In the genomic region with DNA sequence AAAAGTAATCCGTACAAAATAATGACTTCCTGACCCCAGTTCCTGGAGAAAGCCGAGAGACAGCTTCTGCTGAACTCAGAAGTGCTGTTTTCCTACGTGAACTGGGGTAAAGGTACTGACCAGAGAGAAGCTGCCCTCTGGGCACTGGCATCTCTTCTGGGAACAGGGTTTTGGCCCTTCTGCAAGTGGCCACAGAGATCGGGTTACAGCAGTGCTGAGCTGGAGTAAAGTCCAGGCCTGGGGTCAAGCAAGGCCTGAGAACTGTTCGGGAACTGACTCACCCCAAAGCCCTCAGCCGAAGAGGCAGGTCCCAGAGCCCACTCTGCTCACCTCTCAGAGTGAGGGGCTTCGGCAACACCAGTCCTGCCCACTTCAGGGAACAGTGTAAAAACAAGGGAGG, we compare ENCODE assay signal across 11 cellular contexts.
A peak's percentile ranks its signal among the peaks of the same experiment; 100 is the strongest.
DNase-seq lines count a peak whose midpoint lies in the region; ATAC-seq and TF ChIP-seq lines count a peak whose summit lies in the region.
"Had no signal": no experiment of that assay in that cellular context is flagged by ENCODE, and none has a peak within 500 bp of the region (broad histone marks: within the 10 kb centered on the region; RNA-seq: fewer than 3 reads in every experiment).

No MANE protein-coding gene starts in this region.

- H3K36me3 ChIP-seq in IMR-90 (ENCODE audit: control insufficient read depth, insufficient read depth, low read length) (no peaks in the 10 kb centered on the region), mesenchymal stem cell (ENCODE audit: control insufficient read depth in 1 of 2, insufficient read depth in 2 of 2, low read depth in 1 of 2, low read length in 2 of 2) (no peaks in the 10 kb centered on the region)
- H3K36me3 ChIP-seq: suprapubic skin had no signal

- peak overlapping the region in 1 of 2 experiments; percentile 57; a peak in 1 of 4 replicates for H4K8ac ChIP-seq in IMR-90 (ENCODE audit: low read depth in 2 of 2, low read length in 2 of 2)
- H4K8ac ChIP-seq in mesenchymal stem cell (ENCODE audit: low read length): no peak overlapping the region

- POLR2A ChIA-PET in IMR-90 (lab: Charles Lee; ENCODE audit: unreplicated experiment): interaction anchor here (0.6 kb wide), 1 partner anchor 755 kb away, joined by 4 read pairs; no protein-coding TSS in a partner anchor

- H4K91ac ChIP-seq in IMR-90 (ENCODE audit: insufficient read depth, low read depth, low read length) (peak overlapping the region; percentile 55), mesenchymal stem cell (ENCODE audit: low read length) (no peak overlapping the region)

- TF ChIP-seq RAD21 in IMR-90 (IDR thresholded peaks at IDR 0.05; ENCODE audit: low read length): 0 out of 2 replicates have a peak, but pooled peaks have one; percentile 2

- no peak overlapping the region for H3K4me3 ChIP-seq in IMR-90 (ENCODE audit: insufficient read depth, low read depth, low read length)
- H3K4me3 ChIP-seq in astrocyte of the spinal cord (ENCODE audit: low read depth, low read length): no peak overlapping the region
- H3K4me3 ChIP-seq in mesenchymal stem cell (ENCODE audit: insufficient read depth in 1 of 2, low read depth in 1 of 2, low read length in 2 of 2): peak overlapping the region in 1 of 2 experiments; percentile 36
- H3K4me3 ChIP-seq: body of pancreas, suprapubic skin had no signal

- H3K4me1 ChIP-seq in IMR-90 (ENCODE audit: control insufficient read depth, insufficient read depth, low read length) (peaks cover 15% of the 10 kb centered on the region), mesenchymal stem cell (ENCODE audit: control insufficient read depth, insufficient read depth, low read depth, low read length) (peaks cover 4% of the 10 kb centered on the region)
- H3K4me1 ChIP-seq: body of pancreas had no signal

- DNase-seq in AG09319 (ENCODE audit: extremely low read depth, low read depth) (peak; percentile 52), IMR-90 (peak; percentile 75), astrocyte of the spinal cord (ENCODE audit: low read depth, low spot score) (peak; percentile 59), mesenchymal stem cell (peak; percentile 68), GM13976 (ENCODE audit: low spot score) (no peak), globus pallidus (ENCODE audit: low spot score) (no peak), cerebellar cortex (ENCODE audit: low spot score) (no peak)
- DNase-seq: body of pancreas, NCI-H2171 treated with DMSO at 0.1 percent for 48 hours had no signal

- CTCF ChIA-PET in IMR-90 (lab: Yijun Ruan, JAX): no interaction called here

- in situ Hi-C loops in IMR-90 (cut with MboI; ENCODE audit: low sequenced_read_pairs) (no loop called here), astrocyte of the spinal cord (cut with HindIII; ENCODE audit: low sequenced_read_pairs) (no loop called here), GM13976 (cut with MboI; ENCODE audit: low sequenced_read_pairs, unreplicated experiment) (no loop called here)

- H4K20me1 ChIP-seq in IMR-90 (ENCODE audit: insufficient read depth, low read length): no peaks in the 10 kb centered on the region

- peak overlapping the region; percentile 84 for H2BK20ac ChIP-seq in IMR-90 (ENCODE audit: low read depth, low read length)

- peak overlapping the region; percentile 14; the same call in 1 of the 2 replicates for H4K5ac ChIP-seq in IMR-90 (ENCODE audit: low read depth, low read length)

- H3K27me3 ChIP-seq in IMR-90 (ENCODE audit: control insufficient read depth, insufficient read depth, low read length) (no peaks in the 10 kb centered on the region), mesenchymal stem cell (ENCODE audit: control insufficient read depth in 1 of 2, insufficient read depth in 1 of 2, low read length in 2 of 2) (no peaks in the 10 kb centered on the region)
- H3K27me3 ChIP-seq: body of pancreas, suprapubic skin had no signal

- H2AFZ ChIP-seq in IMR-90 (replicated peaks; ENCODE audit: low read length, poor library complexity) (peak overlapping the region; percentile 76), mesenchymal stem cell (ENCODE audit: low read depth, low read length) (peak overlapping the region; percentile 62)

- no peak overlapping the region for H2BK5ac ChIP-seq in IMR-90 (ENCODE audit: low read depth, low read length, poor library complexity, severe bottlenecking)
- no peak overlapping the region for H2BK5ac ChIP-seq in mesenchymal stem cell (ENCODE audit: low read depth, low read length, poor library complexity, severe bottlenecking)

- no peak overlapping the region for H3K56ac ChIP-seq in IMR-90 (ENCODE audit: extremely low read depth, insufficient read depth, low read length)

- peak overlapping the region; percentile 63; the same call in 1 of the 2 replicates for H3K18ac ChIP-seq in IMR-90 (ENCODE audit: low read depth, low read length)
- H3K18ac ChIP-seq in mesenchymal stem cell (ENCODE audit: low read depth in 1 of 2, low read length in 2 of 2): peak overlapping the region; percentile 37 to 45

- H3K23ac ChIP-seq in IMR-90 (ENCODE audit: low read depth, low read length) (no peak overlapping the region), mesenchymal stem cell (ENCODE audit: low read length in 2 of 2) (no peak overlapping the region)

- no CpG with 5 or more reads among the region's 7 CpGs for WGBS in IMR-90 (ENCODE audit: extremely low coverage in 2 of 2, insufficient read length in 1 of 2), 2 experiments
- 33% methylated on average over 6 of the region's 7 CpGs for WGBS in mesenchymal stem cell

- dilution Hi-C loops in IMR-90 (cut with HindIII; ENCODE audit: low sequenced_read_pairs, unreplicated experiment): no loop called here

- H2AK5ac ChIP-seq in IMR-90 (ENCODE audit: low read depth, low read length) (peak overlapping the region; percentile 47), mesenchymal stem cell (ENCODE audit: low read length, severe bottlenecking) (no peak overlapping the region)

- H3K9me1 ChIP-seq in IMR-90 (ENCODE audit: insufficient read depth, low read length): peaks cover 21% of the 10 kb centered on the region

- no TSS peak for BruUV-seq in IMR-90 (replicated peaks; lab: Mats Ljungman, UMichigan)

- no peak overlapping the region for H3K9ac ChIP-seq in IMR-90 (ENCODE audit: low read depth, low read length)
- H3K9ac ChIP-seq in mesenchymal stem cell (ENCODE audit: low read length): peak overlapping the region; percentile 51

- peak overlapping the region; percentile 12; the same call in 1 of the 3 replicates for H2BK15ac ChIP-seq in IMR-90 (ENCODE audit: low read depth, low read length)
- H2BK15ac ChIP-seq in mesenchymal stem cell (ENCODE audit: low read depth, poor library complexity, severe bottlenecking): peak overlapping the region; percentile 5

- H2AK9ac ChIP-seq in IMR-90 (replicated peaks; ENCODE audit: low read depth, low read length, poor library complexity): peak overlapping the region; percentile 31

- H2BK120ac ChIP-seq in IMR-90 (ENCODE audit: low read depth, low read length) (peak overlapping the region; percentile 80), mesenchymal stem cell (ENCODE audit: low read depth, low read length) (peak overlapping the region; percentile 23)

- H3K4ac ChIP-seq in IMR-90 (ENCODE audit: low read depth, low read length) (peak overlapping the region; percentile 66; the same call in 1 of the 2 replicates), mesenchymal stem cell (ENCODE audit: low read depth in 1 of 2, low read length in 2 of 2) (no peak overlapping the region)

- no peaks in the 10 kb centered on the region for H3K9me3 ChIP-seq in IMR-90 (ENCODE audit: control insufficient read depth, insufficient read depth, low read length)
- no peaks in the 10 kb centered on the region for H3K9me3 ChIP-seq in mesenchymal stem cell (ENCODE audit: control insufficient read depth, low read length)
- H3K9me3 ChIP-seq: body of pancreas, suprapubic skin had no signal

- no peak for TF ChIP-seq CTCF in AG09319 (IDR thresholded peaks at IDR 0.05; ENCODE audit: low read depth, low read length)
- no peak for TF ChIP-seq CTCF in IMR-90 (conservative IDR thresholded peaks at IDR 0.05; ENCODE audit: low read depth, low read length)
- TF ChIP-seq CTCF in astrocyte of the spinal cord (IDR thresholded peaks at IDR 0.05; ENCODE audit: low read depth, low read length): no peak
- no peak for TF ChIP-seq CTCF in GM13976 (IDR thresholded peaks at IDR 0.05; ENCODE audit: borderline replicate concordance, control extremely low read depth, extremely low read depth, insufficient read depth, missing control alignments)

- intact Hi-C loops in IMR-90 (cut with micrococcal nuclease): no loop called here

- peak overlapping the region; percentile 75 to 91 for H2BK12ac ChIP-seq in mesenchymal stem cell (ENCODE audit: low read length in 2 of 2)

- ATAC-seq in IMR-90 (ENCODE audit: low read depth): peak; percentile 92
- ATAC-seq in GM21526 (IDR thresholded peaks at IDR 0.05; ENCODE audit: low FRiP score, unreplicated experiment): no peak
- ATAC-seq: body of pancreas had no signal

- H3K14ac ChIP-seq in IMR-90 (replicated peaks; ENCODE audit: low read depth, low read length): peak overlapping the region; percentile 68
- H3K14ac ChIP-seq in mesenchymal stem cell (ENCODE audit: low read length in 2 of 2): no peak overlapping the region

- H3K79me1 ChIP-seq in IMR-90 (ENCODE audit: low read depth in 1 of 2, low read length in 2 of 2): no peaks in the 10 kb centered on the region
- no peaks in the 10 kb centered on the region for H3K79me1 ChIP-seq in mesenchymal stem cell (replicated peaks; ENCODE audit: low read length, poor library complexity, severe bottlenecking)

- TF ChIP-seq POLR2A in IMR-90 (IDR thresholded peaks at IDR 0.05; ENCODE audit: low read depth, low read length): no peak

- no peak overlapping the region for H3K27ac ChIP-seq in IMR-90 (ENCODE audit: insufficient read depth, low read length)
- H3K27ac ChIP-seq in mesenchymal stem cell (ENCODE audit: low read length, poor library complexity, severe bottlenecking): no peak overlapping the region
- H3K27ac ChIP-seq: body of pancreas, suprapubic skin had no signal

- peak overlapping the region; percentile 34; the same call in 1 of the 2 replicates for H3K4me2 ChIP-seq in IMR-90 (ENCODE audit: low read depth, low read length)
- H3K4me2 ChIP-seq in mesenchymal stem cell (ENCODE audit: low read length, poor library complexity, severe bottlenecking): no peak overlapping the region

TF ChIP-seq in IMR-90, 13 proteins besides CTCF, POLR2A, EP300 and RAD21:
- TF ChIP-seq SMC3 (IDR thresholded peaks at IDR 0.05; ENCODE audit: low read depth, low read length) (peak; percentile 10; the same call in 1 of the 2 replicates), RFX5 (IDR thresholded peaks at IDR 0.05; ENCODE audit: low read depth, low read length) (no peak)

Comparison
In these comparisons a context has a peak if more than half of its experiments do, and no peak if none do; other contexts are left out.
1. DNase-seq: peak in AG09319 (single experiment), IMR-90 (single experiment), astrocyte of the spinal cord (single experiment) and mesenchymal stem cell (single experiment); none in GM13976 (single experiment), globus pallidus (single experiment) and cerebellar cortex (single experiment).